Comparison of ENCODE assay signal across 16 cellular contexts in the genomic region with DNA sequence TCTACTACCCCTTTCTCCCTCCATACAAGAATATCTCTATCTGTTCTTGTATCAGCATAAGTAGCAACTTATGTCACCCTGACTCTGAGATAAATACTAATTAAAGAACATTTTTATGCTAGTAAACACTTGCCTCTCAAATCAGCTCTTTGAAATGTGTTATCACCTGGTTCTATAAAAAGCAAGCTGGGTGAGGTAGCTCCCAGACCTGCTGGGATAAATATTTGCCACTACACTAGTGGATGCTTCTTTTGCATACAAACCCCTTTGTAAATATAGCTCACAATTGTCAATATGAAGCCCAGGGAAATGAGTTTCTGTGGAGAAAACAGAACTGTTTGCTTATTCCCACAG.
DNase-seq lines count a peak whose midpoint lies in the region; FAIRE-seq and TF ChIP-seq lines count a peak whose summit lies in the region.
"Had no signal": no experiment of that assay in that cellular context is flagged by ENCODE, and none has a peak within 500 bp of the region (broad histone marks: within the 10 kb centered on the region; RNA-seq: fewer than 3 reads in every experiment).

No MANE protein-coding gene starts in this region.

- intact Hi-C loops in tibial artery (cut with DNase I; ENCODE audit: low total_unique reads) = no loop called here

- no peak overlapping the region for H3K27ac ChIP-seq in astrocyte (ENCODE audit: low read depth, low read length)
- peak overlapping the region; percentile 35 for H3K27ac ChIP-seq in hepatocyte
- H3K27ac ChIP-seq in tibial artery = peak overlapping the region; percentile 58 to 64
- H3K27ac ChIP-seq in Peyer's patch = no peak overlapping the region

- H3K9me3 Mint-ChIP-seq in astrocyte (ENCODE audit: unreplicated experiment) = no peaks in the 10 kb centered on the region
- H3K9me3 Mint-ChIP-seq: activated CD8-positive, alpha-beta T cell treated with anti-CD3 and anti-CD28 coated beads for 36 hours; activated T-cell treated with anti-CD3 and anti-CD28 coated beads, Interleukin-2, amount 50 U/mL, for 72 hours; T-cell had no signal

- no peak overlapping the region for H3K4me2 ChIP-seq in astrocyte (ENCODE audit: low read length)
- peak overlapping the region; percentile 27 for H3K4me2 ChIP-seq in hepatocyte

- H3K27ac Mint-ChIP-seq in astrocyte (ENCODE audit: unreplicated experiment) = no peak overlapping the region
- H3K27ac Mint-ChIP-seq: activated CD8-positive, alpha-beta T cell treated with anti-CD3 and anti-CD28 coated beads for 36 hours; activated T-cell treated with anti-CD3 and anti-CD28 coated beads, Interleukin-2, amount 50 U/mL, for 72 hours; B cell; effector memory CD8-positive, alpha-beta T cell; T-cell had no signal

- FAIRE-seq in astrocyte (lab: Jason Lieb, UNC) = no peak
- FAIRE-seq: H1, keratinocyte had no signal

- H3K79me2 ChIP-seq in astrocyte (ENCODE audit: insufficient read depth, low read length) = no peaks in the 10 kb centered on the region
- H3K79me2 ChIP-seq in hepatocyte = no peaks in the 10 kb centered on the region

- H2AFZ ChIP-seq in astrocyte (ENCODE audit: low read depth, low read length) (peak overlapping the region; percentile 39), hepatocyte (no peak overlapping the region)

- H3K27me3 ChIP-seq in astrocyte (ENCODE audit: insufficient read depth, low read length) (no peaks in the 10 kb centered on the region), hepatocyte (no peaks in the 10 kb centered on the region), tibial artery (no peaks in the 10 kb centered on the region), Peyer's patch (no peaks in the 10 kb centered on the region)

- DNase-seq in NCI-H2081 treated with DMSO at 0.1 percent for 48 hours (lab: John Stamatoyannopoulos, UW) (peak; percentile 7), astrocyte (ENCODE audit: low read depth) (no peak), hepatocyte (ENCODE audit: low spot score) (no peak), tibial artery (no peak), midbrain (lab: John Stamatoyannopoulos, UW) (no peak), T-helper 1 cell (no peak), Peyer's patch (no peak)
- DNase-seq: activated CD8-positive, alpha-beta T cell treated with anti-CD3 and anti-CD28 coated beads for 36 hours; activated T-cell treated with anti-CD3 and anti-CD28 coated beads, Interleukin-2, amount 50 U/mL, for 72 hours; central memory CD4-positive, alpha-beta T cell; effector memory CD8-positive, alpha-beta T cell; nucleus accumbens; T-cell had no signal

- H3K4me3 Mint-ChIP-seq in astrocyte (ENCODE audit: unreplicated experiment) = no peak overlapping the region
- H3K4me3 Mint-ChIP-seq: activated CD8-positive, alpha-beta T cell treated with anti-CD3 and anti-CD28 coated beads for 36 hours; activated T-cell treated with anti-CD3 and anti-CD28 coated beads, Interleukin-2, amount 50 U/mL, for 72 hours; B cell; effector memory CD8-positive, alpha-beta T cell; T-cell had no signal

- H3K9ac ChIP-seq in astrocyte (ENCODE audit: low read length) = no peak overlapping the region

- no peaks in the 10 kb centered on the region for H3K4me1 Mint-ChIP-seq in astrocyte (ENCODE audit: low read depth, unreplicated experiment)
- H3K4me1 Mint-ChIP-seq: B cell, T-cell had no signal

- no peak for TF ChIP-seq POLR2A in Peyer's patch (IDR thresholded peaks at IDR 0.05)

- H3K4me3 ChIP-seq in astrocyte (ENCODE audit: insufficient read depth, low read depth, low read length) = no peak overlapping the region
- no peak overlapping the region for H3K4me3 ChIP-seq in hepatocyte
- peak overlapping the region in 1 of 2 donors; percentile 5 for H3K4me3 ChIP-seq in tibial artery
- no peak overlapping the region for H3K4me3 ChIP-seq in Peyer's patch

- H4K20me1 ChIP-seq in astrocyte (ENCODE audit: insufficient read depth, low read length) (no peaks in the 10 kb centered on the region), hepatocyte (ENCODE audit: insufficient read depth, poor library complexity, severe bottlenecking) (no peaks in the 10 kb centered on the region)

- no peaks in the 10 kb centered on the region for H3K36me3 Mint-ChIP-seq in astrocyte (ENCODE audit: low read depth, unreplicated experiment)
- H3K36me3 Mint-ChIP-seq: T-cell had no signal

- no peaks in the 10 kb centered on the region for H3K9me2 ChIP-seq in hepatocyte (replicated peaks; ENCODE audit: insufficient read depth)

- H3K36me3 ChIP-seq in astrocyte (ENCODE audit: insufficient read depth, low read length) (no peaks in the 10 kb centered on the region), hepatocyte (replicated peaks; ENCODE audit: insufficient read depth, low read depth) (no peaks in the 10 kb centered on the region), tibial artery (no peaks in the 10 kb centered on the region), Peyer's patch (no peaks in the 10 kb centered on the region)

- no peaks in the 10 kb centered on the region for H3K4me1 ChIP-seq in astrocyte (ENCODE audit: insufficient read depth, low read length)
- H3K4me1 ChIP-seq in hepatocyte (ENCODE audit: insufficient read depth) = peaks cover 11% of the 10 kb centered on the region
- peaks cover 0 to 45% (median 23%) of the 10 kb centered on the region in 4 donors for H3K4me1 ChIP-seq in tibial artery
- H3K4me1 ChIP-seq in Peyer's patch = no peaks in the 10 kb centered on the region

- H3K9me3 ChIP-seq in astrocyte (ENCODE audit: insufficient read depth, low read depth, low read length) (no peaks in the 10 kb centered on the region), hepatocyte (ENCODE audit: low read depth) (no peaks in the 10 kb centered on the region), tibial artery (no peaks in the 10 kb centered on the region), Peyer's patch (no peaks in the 10 kb centered on the region)

- H3K27me3 Mint-ChIP-seq in astrocyte (ENCODE audit: low read depth, unreplicated experiment) = no peaks in the 10 kb centered on the region
- H3K27me3 Mint-ChIP-seq: activated CD8-positive, alpha-beta T cell treated with anti-CD3 and anti-CD28 coated beads for 36 hours; effector memory CD8-positive, alpha-beta T cell; T-cell had no signal

- TF ChIP-seq CTCF in astrocyte (IDR thresholded peaks at IDR 0.05; ENCODE audit: insufficient read depth, low read depth, low read length) (no peak), hepatocyte (IDR thresholded peaks at IDR 0.05; ENCODE audit: poor library complexity) (no peak), tibial artery (IDR thresholded peaks at IDR 0.05) (no peak), Peyer's patch (IDR thresholded peaks at IDR 0.05) (no peak)

Comparison
In these comparisons a context has a peak if more than half of its experiments do, and no peak if none do; other contexts are left out.
1. H3K27ac ChIP-seq: peak in hepatocyte (single experiment) and tibial artery (2 of 2); none in astrocyte (single experiment) and Peyer's patch (0 of 4).